In the genomic region with DNA sequence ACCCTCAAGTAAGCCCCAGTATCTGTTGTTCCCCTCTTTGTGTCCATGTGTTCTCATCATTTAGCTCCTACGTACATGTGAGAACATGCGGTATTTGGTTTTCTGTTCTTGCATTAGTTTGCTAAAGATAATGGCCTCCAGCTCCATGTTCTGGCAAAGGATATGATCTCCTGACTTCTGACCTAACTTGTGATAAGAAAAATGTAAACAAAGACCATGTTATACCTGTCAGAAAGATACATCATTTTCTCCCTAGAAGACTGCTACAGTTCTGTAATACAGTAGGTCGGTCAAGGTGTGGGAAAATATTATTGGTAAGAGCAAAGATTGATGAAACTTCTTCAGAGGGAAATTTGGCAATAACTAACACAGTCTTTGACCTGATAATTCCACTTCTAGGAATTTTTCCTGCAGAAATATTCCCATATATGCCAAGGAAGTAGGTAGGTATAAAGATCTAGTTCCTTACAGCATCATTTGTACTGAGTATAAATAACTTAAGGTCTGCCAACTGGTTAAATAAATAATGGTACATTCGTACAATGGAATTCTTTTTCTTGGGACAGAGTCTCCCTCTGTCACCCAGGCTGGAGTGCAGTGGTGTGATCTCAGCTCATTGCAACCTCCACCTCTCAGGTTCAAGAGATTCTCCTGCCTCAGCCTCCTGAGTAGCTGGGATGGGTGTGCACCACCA, we compare ENCODE assay signal across 1 cellular context.
TF ChIP-seq lines count a peak whose summit lies in the region.

No MANE protein-coding gene starts in this region.

TF ChIP-seq in HepG2, 621 proteins besides CTCF, POLR2A, EP300 and RAD21:
- TF ChIP-seq TCF7 (IDR thresholded peaks at IDR 0.05; ENCODE audit: low read depth): no peak
- no peak for TF ChIP-seq NFKBIZ (CRISPR knock-in tag; IDR thresholded peaks at IDR 0.05)
- TF ChIP-seq, protein P1, sequence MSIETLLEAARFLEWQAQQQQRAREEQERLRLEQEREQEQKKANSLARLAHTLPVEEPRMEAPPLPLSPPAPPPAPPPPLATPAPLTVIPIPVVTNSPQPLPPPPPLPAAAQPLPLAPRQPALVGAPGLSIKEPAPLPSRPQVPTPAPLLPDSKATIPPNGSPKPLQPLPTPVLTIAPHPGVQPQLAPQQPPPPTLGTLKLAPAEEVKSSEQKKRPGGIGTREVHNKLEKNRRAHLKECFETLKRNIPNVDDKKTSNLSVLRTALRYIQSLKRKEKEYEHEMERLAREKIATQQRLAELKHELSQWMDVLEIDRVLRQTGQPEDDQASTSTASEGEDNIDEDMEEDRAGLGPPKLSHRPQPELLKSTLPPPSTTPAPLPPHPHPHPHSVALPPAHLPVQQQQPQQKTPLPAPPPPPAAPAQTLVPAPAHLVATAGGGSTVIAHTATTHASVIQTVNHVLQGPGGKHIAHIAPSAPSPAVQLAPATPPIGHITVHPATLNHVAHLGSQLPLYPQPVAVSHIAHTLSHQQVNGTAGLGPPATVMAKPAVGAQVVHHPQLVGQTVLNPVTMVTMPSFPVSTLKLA (IDR thresholded peaks at IDR 0.05): peak; percentile 39; the same call in 1 of the 2 replicates
- TF ChIP-seq EED (CRISPR knock-in tag; IDR thresholded peaks at IDR 0.05): no peak
- no peak for TF ChIP-seq ZNF12 (CRISPR knock-in tag; IDR thresholded peaks at IDR 0.05)
